8 cellular contexts compared by ENCODE assay signal in the genomic region with DNA sequence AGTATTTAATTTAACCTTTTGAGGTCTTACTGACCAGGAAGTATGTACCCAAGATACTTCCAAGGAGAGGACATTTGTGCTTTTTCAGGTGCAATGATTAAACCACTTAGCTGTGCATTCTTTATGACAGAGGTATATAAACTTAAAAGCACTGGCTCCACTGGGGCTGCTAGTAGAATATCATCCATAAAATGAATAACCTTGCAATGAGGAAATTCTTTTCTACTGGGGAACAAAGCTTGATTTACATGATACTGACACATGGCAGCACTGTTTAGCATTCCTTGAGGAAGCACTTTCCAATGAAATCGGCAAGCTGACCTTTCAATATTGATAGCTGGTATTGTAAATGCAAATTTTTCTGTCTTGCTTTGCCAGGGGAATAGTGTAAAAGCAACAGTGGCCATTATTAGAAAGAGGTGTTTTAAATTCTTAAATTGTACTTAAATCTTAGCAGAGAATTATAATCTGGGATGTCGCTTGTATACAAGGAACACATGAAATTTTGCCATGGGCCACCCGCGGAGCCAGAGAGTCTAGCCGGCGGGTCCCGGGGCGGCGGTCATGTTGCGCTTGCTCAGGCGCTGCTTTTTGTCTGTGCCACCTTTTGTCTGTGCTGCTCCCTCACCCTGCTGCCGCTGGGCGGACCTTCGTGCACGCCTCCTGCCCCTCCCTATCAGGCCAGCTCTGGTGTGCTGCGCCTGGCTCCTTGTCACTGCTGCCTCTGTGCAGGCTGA.
A peak's percentile ranks its signal among the peaks of the same experiment; 100 is the strongest.
DNase-seq lines count a peak whose midpoint lies in the region; ATAC-seq and TF ChIP-seq lines count a peak whose summit lies in the region.

No MANE protein-coding gene starts in this region.

- TF ChIP-seq POLR2A in GM18951 (IDR thresholded peaks at IDR 0.05; ENCODE audit: extremely low read depth, insufficient read depth, insufficient read length): peak; percentile 30

- DNase-seq in ACHN: peak; percentile 91
- DNase-seq in NCI-H2227 treated with DMSO at 0.1 percent for 48 hours (lab: John Stamatoyannopoulos, UW): peak; percentile 85
- DNase-seq in activated CD4-positive, alpha-beta T cell treated with anti-CD3 and anti-CD28 coated beads for 1 hour: peak; percentile 58
- peak; percentile 63 to 74 for DNase-seq in cerebellar nuclear complex (lab: John Stamatoyannopoulos, UW)
- DNase-seq in kidney glomerular epithelial cell (lab: John Stamatoyannopoulos, UW): peak; percentile 48
- peak; percentile 46 to 57 for DNase-seq in stimulated activated CD4-positive, alpha-beta T cell treated with anti-CD3 and anti-CD28 coated beads, Interleukin-2, amount 100 ng/mL, for 48 hours

- in situ Hi-C loops in ACHN (cut with HindIII; ENCODE audit: low pct_ligation_motif_present, low pct_unique_long_range_greater_than_20kb, low sequenced_read_pairs) (no loop called here), GM18951 (cut with MboI; ENCODE audit: low sequenced_read_pairs, unreplicated experiment) (no loop called here)

- ATAC-seq in HG03135 (IDR thresholded peaks at IDR 0.05; ENCODE audit: unreplicated experiment): peak; percentile 100

Comparison
In these comparisons a context has a peak if more than half of its experiments do, and no peak if none do; other contexts are left out.
1. Peak in every context shown above with its lines: DNase-seq and ATAC-seq.